10 cellular contexts compared by ENCODE assay signal in the genomic region with DNA sequence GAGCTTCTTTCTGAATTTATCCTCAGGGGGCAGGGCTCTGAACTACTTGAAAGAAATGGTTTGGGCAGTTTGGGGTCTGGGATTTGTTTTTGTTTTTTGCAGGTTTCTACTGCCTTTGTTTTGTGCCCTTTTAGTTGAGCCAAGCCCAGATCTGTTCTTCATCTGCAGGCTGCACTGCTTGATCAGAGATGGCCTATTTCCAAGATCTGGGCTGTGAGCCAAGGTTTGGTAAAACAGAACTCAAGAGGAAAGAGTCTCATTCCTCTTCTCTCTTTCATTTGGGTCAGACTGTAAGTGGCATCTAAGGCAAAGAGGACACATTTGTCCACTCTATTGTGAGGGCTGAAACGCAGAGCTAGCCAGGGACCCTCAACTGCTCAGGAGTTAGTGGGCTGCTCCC.
DNase-seq lines count a peak whose midpoint lies in the region; ATAC-seq and TF ChIP-seq lines count a peak whose summit lies in the region.
"Had no signal": no experiment of that assay in that cellular context is flagged by ENCODE, and none has a peak within 500 bp of the region (broad histone marks: within the 10 kb centered on the region; RNA-seq: fewer than 3 reads in every experiment).

No MANE protein-coding gene starts in this region.

- H3K27ac Mint-ChIP-seq in GM23338: no peak overlapping the region

- H3K36me3 ChIP-seq in GM23338 (ENCODE audit: insufficient read depth) (no peaks in the 10 kb centered on the region), ascending aorta (no peaks in the 10 kb centered on the region), right atrium auricular region (no peaks in the 10 kb centered on the region), OCI-LY7 (ENCODE audit: insufficient read depth, low read length) (no peaks in the 10 kb centered on the region)

- no peak; the same call in 2 of the 3 replicates for ATAC-seq in GM23338
- ATAC-seq in sciatic nerve: peak; percentile 83

- H4K20me1 ChIP-seq in GM23338 (replicated peaks; ENCODE audit: insufficient read depth): no peaks in the 10 kb centered on the region
- H4K20me1 ChIP-seq in OCI-LY7 (ENCODE audit: insufficient read depth, low read length): no peaks in the 10 kb centered on the region

- BruUV-seq in OCI-LY7 (replicated peaks; lab: Mats Ljungman, UMichigan): no TSS peak

- H3K4me3 Mint-ChIP-seq in GM23338: no peak overlapping the region

- no peaks in the 10 kb centered on the region for H3K79me2 ChIP-seq in GM23338 (replicated peaks; ENCODE audit: insufficient read depth)
- no peaks in the 10 kb centered on the region for H3K79me2 ChIP-seq in OCI-LY7 (ENCODE audit: insufficient read depth, low read depth, low read length)

- no peak for DNase-seq in GM23338 (ENCODE audit: low spot score)
- DNase-seq in ascending aorta (ENCODE audit: low spot score in 2 of 2): peak in 1 of 2 donors; percentile 69
- peak; percentile 69 for DNase-seq in right atrium auricular region (ENCODE audit: low spot score)
- peak; percentile 81 for DNase-seq in sciatic nerve (ENCODE audit: low spot score)
- DNase-seq in activated CD8-positive, alpha-beta memory T cell treated with anti-CD3 and anti-CD28 coated beads for 24 hours: no peak
- no peak for DNase-seq in OCI-LY7 (ENCODE audit: low spot score)
- no peak for DNase-seq in NCI-H226
- DNase-seq in stimulated activated naive CD4-positive, alpha-beta T cell treated with Interleukin-2 at 50 U/mL for 16 hours (lab: John Stamatoyannopoulos, UW): no peak
- DNase-seq: activated T-cell treated with anti-CD3 and anti-CD28 coated beads, Interleukin-2, amount 50 U/mL, for 1 hour had no signal

- H3K27me3 ChIP-seq in GM23338 (ENCODE audit: insufficient read depth) (no peaks in the 10 kb centered on the region), ascending aorta (no peaks in the 10 kb centered on the region), right atrium auricular region (no peaks in the 10 kb centered on the region)

- H3K4me3 ChIP-seq in GM23338 (no peak overlapping the region), ascending aorta (no peak overlapping the region), right atrium auricular region (no peak overlapping the region), OCI-LY7 (ENCODE audit: low read depth, low read length, poor library complexity, severe bottlenecking) (no peak overlapping the region)

- H3K9me3 ChIP-seq in ascending aorta: no peaks in the 10 kb centered on the region
- H3K9me3 ChIP-seq in right atrium auricular region: no peaks in the 10 kb centered on the region
- H3K9me3 ChIP-seq in OCI-LY7 (ENCODE audit: low read length): no peaks in the 10 kb centered on the region

- POLR2A ChIA-PET in OCI-LY7 (lab: Charles Lee): no interaction called here

- H3K36me3 Mint-ChIP-seq in GM23338 (ENCODE audit: low read depth): no peaks in the 10 kb centered on the region

- peaks cover 18% of the 10 kb centered on the region for H3K4me1 Mint-ChIP-seq in GM23338

- no peak overlapping the region for H3K27ac ChIP-seq in GM23338 (ENCODE audit: low read depth)
- peak overlapping the region; percentile 31 to 59 for H3K27ac ChIP-seq in ascending aorta
- H3K27ac ChIP-seq in right atrium auricular region: no peak overlapping the region
- H3K27ac ChIP-seq in OCI-LY7 (ENCODE audit: low read depth, low read length, poor library complexity, severe bottlenecking): no peak overlapping the region
- H3K27ac ChIP-seq: KMS-11 had no signal

- H3F3A ChIP-seq in GM23338 (replicated peaks; ENCODE audit: low read depth): no peaks in the 10 kb centered on the region

- H3K4me1 ChIP-seq in GM23338 (ENCODE audit: insufficient read depth) (peaks cover 19% of the 10 kb centered on the region), ascending aorta (peaks cover 6 to 9% of the 10 kb centered on the region in 2 donors), right atrium auricular region (peaks cover 0 to 15% of the 10 kb centered on the region in 2 donors), OCI-LY7 (ENCODE audit: insufficient read depth, low read length, poor library complexity, severe bottlenecking) (no peaks in the 10 kb centered on the region)

- TF ChIP-seq CTCF in GM23338 (conservative IDR thresholded peaks at IDR 0.05; ENCODE audit: low read depth in 2 of 2) (no peak), ascending aorta (IDR thresholded peaks at IDR 0.05) (peak in 1 of 3 experiments; percentile 25), right atrium auricular region (IDR thresholded peaks at IDR 0.05) (no peak), OCI-LY7 (conservative IDR thresholded peaks at IDR 0.05; ENCODE audit: low read length) (no peak)

- no peaks in the 10 kb centered on the region for H3K9me3 Mint-ChIP-seq in GM23338

- H3K4me2 ChIP-seq in GM23338 (no peak overlapping the region), OCI-LY7 (ENCODE audit: low read length) (no peak overlapping the region)
- H3K4me2 ChIP-seq: KMS-11 had no signal

- H3K27me3 Mint-ChIP-seq in GM23338 (ENCODE audit: insufficient read depth, low read depth, poor library complexity): peaks cover 2% of the 10 kb centered on the region

- intact Hi-C loops in ascending aorta (cut with DNase I) (no loop called here), sciatic nerve (cut with DNase I) (no loop called here), OCI-LY7 (cut with micrococcal nuclease; ENCODE audit: unreplicated experiment) (no loop called here)

- CTCF ChIA-PET in OCI-LY7 (lab: Charles Lee; ENCODE audit: unreplicated experiment): no interaction called here

- H2AFZ ChIP-seq in GM23338 (peak overlapping the region; percentile 95), OCI-LY7 (ENCODE audit: low read length) (no peak overlapping the region)

- 0 out of 2 replicates have a peak, but pooled peaks cover 6% of the 10 kb centered on the region for H3K9me2 ChIP-seq in GM23338 (ENCODE audit: insufficient read depth)
- no peaks in the 10 kb centered on the region for H3K9me2 ChIP-seq in OCI-LY7 (ENCODE audit: insufficient read depth, low read length)

TF ChIP-seq in GM23338, 12 proteins besides CTCF, POLR2A, EP300 and RAD21:
- no peak for TF ChIP-seq EZH2phosphoT487 (IDR thresholded peaks at IDR 0.05; ENCODE audit: unreplicated experiment)
- TF ChIP-seq, protein P1, sequence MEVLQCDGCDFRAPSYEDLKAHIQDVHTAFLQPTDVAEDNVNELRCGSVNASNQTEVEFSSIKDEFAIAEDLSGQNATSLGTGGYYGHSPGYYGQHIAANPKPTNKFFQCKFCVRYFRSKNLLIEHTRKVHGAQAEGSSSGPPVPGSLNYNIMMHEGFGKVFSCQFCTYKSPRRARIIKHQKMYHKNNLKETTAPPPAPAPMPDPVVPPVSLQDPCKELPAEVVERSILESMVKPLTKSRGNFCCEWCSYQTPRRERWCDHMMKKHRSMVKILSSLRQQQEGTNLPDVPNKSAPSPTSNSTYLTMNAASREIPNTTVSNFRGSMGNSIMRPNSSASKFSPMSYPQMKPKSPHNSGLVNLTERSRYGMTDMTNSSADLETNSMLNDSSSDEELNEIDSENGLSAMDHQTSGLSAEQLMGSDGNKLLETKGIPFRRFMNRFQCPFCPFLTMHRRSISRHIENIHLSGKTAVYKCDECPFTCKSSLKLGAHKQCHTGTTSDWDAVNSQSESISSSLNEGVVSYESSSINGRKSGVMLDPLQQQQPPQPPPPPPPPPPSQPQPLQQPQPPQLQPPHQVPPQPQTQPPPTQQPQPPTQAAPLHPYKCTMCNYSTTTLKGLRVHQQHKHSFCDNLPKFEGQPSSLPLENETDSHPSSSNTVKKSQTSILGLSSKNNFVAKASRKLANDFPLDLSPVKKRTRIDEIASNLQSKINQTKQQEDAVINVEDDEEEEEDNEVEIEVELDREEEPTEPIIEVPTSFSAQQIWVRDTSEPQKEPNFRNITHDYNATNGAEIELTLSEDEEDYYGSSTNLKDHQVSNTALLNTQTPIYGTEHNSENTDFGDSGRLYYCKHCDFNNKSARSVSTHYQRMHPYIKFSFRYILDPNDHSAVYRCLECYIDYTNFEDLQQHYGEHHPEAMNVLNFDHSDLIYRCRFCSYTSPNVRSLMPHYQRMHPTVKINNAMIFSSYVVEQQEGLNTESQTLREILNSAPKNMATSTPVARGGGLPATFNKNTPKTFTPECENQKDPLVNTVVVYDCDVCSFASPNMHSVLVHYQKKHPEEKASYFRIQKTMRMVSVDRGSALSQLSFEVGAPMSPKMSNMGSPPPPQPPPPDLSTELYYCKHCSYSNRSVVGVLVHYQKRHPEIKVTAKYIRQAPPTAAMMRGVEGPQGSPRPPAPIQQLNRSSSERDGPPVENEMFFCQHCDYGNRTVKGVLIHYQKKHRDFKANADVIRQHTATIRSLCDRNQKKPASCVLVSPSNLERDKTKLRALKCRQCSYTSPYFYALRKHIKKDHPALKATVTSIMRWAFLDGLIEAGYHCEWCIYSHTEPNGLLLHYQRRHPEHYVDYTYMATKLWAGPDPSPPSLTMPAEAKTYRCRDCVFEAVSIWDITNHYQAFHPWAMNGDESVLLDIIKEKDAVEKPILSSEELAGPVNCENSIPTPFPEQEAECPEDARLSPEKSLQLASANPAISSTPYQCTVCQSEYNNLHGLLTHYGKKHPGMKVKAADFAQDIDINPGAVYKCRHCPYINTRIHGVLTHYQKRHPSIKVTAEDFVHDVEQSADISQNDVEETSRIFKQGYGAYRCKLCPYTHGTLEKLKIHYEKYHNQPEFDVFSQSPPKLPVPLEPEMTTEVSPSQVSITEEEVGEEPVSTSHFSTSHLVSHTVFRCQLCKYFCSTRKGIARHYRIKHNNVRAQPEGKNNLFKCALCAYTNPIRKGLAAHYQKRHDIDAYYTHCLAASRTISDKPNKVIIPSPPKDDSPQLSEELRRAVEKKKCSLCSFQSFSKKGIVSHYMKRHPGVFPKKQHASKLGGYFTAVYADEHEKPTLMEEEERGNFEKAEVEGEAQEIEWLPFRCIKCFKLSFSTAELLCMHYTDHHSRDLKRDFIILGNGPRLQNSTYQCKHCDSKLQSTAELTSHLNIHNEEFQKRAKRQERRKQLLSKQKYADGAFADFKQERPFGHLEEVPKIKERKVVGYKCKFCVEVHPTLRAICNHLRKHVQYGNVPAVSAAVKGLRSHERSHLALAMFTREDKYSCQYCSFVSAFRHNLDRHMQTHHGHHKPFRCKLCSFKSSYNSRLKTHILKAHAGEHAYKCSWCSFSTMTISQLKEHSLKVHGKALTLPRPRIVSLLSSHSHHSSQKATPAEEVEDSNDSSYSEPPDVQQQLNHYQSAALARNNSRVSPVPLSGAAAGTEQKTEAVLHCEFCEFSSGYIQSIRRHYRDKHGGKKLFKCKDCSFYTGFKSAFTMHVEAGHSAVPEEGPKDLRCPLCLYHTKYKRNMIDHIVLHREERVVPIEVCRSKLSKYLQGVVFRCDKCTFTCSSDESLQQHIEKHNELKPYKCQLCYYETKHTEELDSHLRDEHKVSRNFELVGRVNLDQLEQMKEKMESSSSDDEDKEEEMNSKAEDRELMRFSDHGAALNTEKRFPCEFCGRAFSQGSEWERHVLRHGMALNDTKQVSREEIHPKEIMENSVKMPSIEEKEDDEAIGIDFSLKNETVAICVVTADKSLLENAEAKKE (CRISPR knock-in tag; IDR thresholded peaks at IDR 0.05): no peak
- TF ChIP-seq CREB1 (CRISPR knock-in tag; IDR thresholded peaks at IDR 0.05; ENCODE audit: low read depth): no peak
- TF ChIP-seq ZNF114 (CRISPR knock-in tag; IDR thresholded peaks at IDR 0.05): no peak
- no peak for TF ChIP-seq ZNF331 (CRISPR knock-in tag; IDR thresholded peaks at IDR 0.05; ENCODE audit: low read depth)

Comparison
In these comparisons a context has a peak if more than half of its experiments do, and no peak if none do; other contexts are left out.
1. DNase-seq: peak in right atrium auricular region (single experiment) and sciatic nerve (single experiment); none in GM23338 (single experiment), activated CD8-positive, alpha-beta memory T cell treated with anti-CD3 and anti-CD28 coated beads for 24 hours (single experiment), OCI-LY7 (single experiment), NCI-H226 (single experiment) and stimulated activated naive CD4-positive, alpha-beta T cell treated with Interleukin-2 at 50 U/mL for 16 hours (single experiment).
2. H3K27ac ChIP-seq: peak in ascending aorta (2 of 2); none in GM23338 (single experiment), right atrium auricular region (0 of 2) and OCI-LY7 (single experiment).